In genomic region chr2:221981918-221982317, GRCh38 we compare ENCODE assay signal across 23 cellular contexts.
DNase-seq lines count a peak whose midpoint lies in the region; ATAC-seq and TF ChIP-seq lines count a peak whose summit lies in the region.
"Had no signal": no experiment of that assay in that cellular context is flagged by ENCODE, and none has a peak within 500 bp of the region (broad histone marks: within the 10 kb centered on the region; RNA-seq: fewer than 3 reads in every experiment).

No MANE protein-coding gene starts in this region.

- no peak overlapping the region for H3K18ac ChIP-seq in neuronal stem cell (ENCODE audit: low read length)

- H3K27ac ChIP-seq in endodermal cell (ENCODE audit: low read depth, low read length) = peak overlapping the region; percentile 72
- no peak overlapping the region for H3K27ac ChIP-seq in neuronal stem cell (replicated peaks; ENCODE audit: low read length)
- H3K27ac ChIP-seq: GM23248, Peyer's patch had no signal

- WGBS in endodermal cell (ENCODE audit: insufficient coverage in 1 of 2, insufficient read length in 1 of 2), 2 experiments = 88% methylated on average over 4 of the region's 4 CpGs; no CpG with 5 or more reads in 1 of the 2 experiments
- WGBS in neuronal stem cell (ENCODE audit: extremely low coverage in 2 of 2, insufficient read length in 2 of 2, insufficient replicate concordance in 1 of 2), 2 donors = no CpG with 5 or more reads among the region's 4 CpGs

- peak overlapping the region; percentile 30 for H2AFZ ChIP-seq in neuronal stem cell (ENCODE audit: low read length)
- H2AFZ ChIP-seq: GM23248 had no signal

- H3K14ac ChIP-seq in neuronal stem cell (ENCODE audit: low read length) = no peak overlapping the region

- no peak overlapping the region for H3K4me3 ChIP-seq in endodermal cell (ENCODE audit: low read length)
- no peak overlapping the region for H3K4me3 ChIP-seq in neuronal stem cell (ENCODE audit: low read length in 2 of 2)
- H3K4me3 ChIP-seq: GM23248, Peyer's patch had no signal

- no peaks in the 10 kb centered on the region for H3K79me1 ChIP-seq in neuronal stem cell (ENCODE audit: low read depth, low read length)

- POLR2A ChIA-PET in MCF 10A (lab: Yijun Ruan, JAX) = no interaction called here
- POLR2A ChIA-PET in activated CD4-positive, alpha-beta memory T cell treated with anti-CD3 and anti-CD28 coated beads, Interleukin-2, amount 10 ng/mL, durations not matched to agents 7 days and 5 days (lab: Charles Lee) = no interaction called here

- H3K27ac Mint-ChIP-seq in endodermal cell (no peak overlapping the region), MCF 10A (ENCODE audit: low read depth, unreplicated experiment) (no peak overlapping the region)
- no peak overlapping the region for H3K27ac Mint-ChIP-seq in activated CD4-positive, alpha-beta memory T cell treated with anti-CD3 and anti-CD28 coated beads, Interleukin-2, amount 10 ng/mL, durations not matched to agents 7 days and 5 days
- H3K27ac Mint-ChIP-seq: CD4-positive, alpha-beta T cell had no signal

- CTCF ChIA-PET in MCF 10A (lab: Yijun Ruan, JAX) = no interaction called here
- CTCF ChIA-PET in activated CD4-positive, alpha-beta memory T cell treated with anti-CD3 and anti-CD28 coated beads, Interleukin-2, amount 10 ng/mL, durations not matched to agents 7 days and 5 days (lab: Charles Lee) = no interaction called here

- no peak overlapping the region for H2BK12ac ChIP-seq in neuronal stem cell (ENCODE audit: low read length)

- H3K27me3 Mint-ChIP-seq in endodermal cell (ENCODE audit: insufficient read depth) (no peaks in the 10 kb centered on the region), MCF 10A (ENCODE audit: insufficient read depth, unreplicated experiment) (no peaks in the 10 kb centered on the region)
- H3K27me3 Mint-ChIP-seq in activated CD4-positive, alpha-beta memory T cell treated with anti-CD3 and anti-CD28 coated beads, Interleukin-2, amount 10 ng/mL, durations not matched to agents 7 days and 5 days = no peaks in the 10 kb centered on the region

- H2AK5ac ChIP-seq in neuronal stem cell (ENCODE audit: low read depth, low read length) = no peak overlapping the region

- H2BK15ac ChIP-seq in neuronal stem cell (ENCODE audit: low read length) = no peak overlapping the region

- H3K4me3 Mint-ChIP-seq in endodermal cell (no peak overlapping the region), MCF 10A (ENCODE audit: unreplicated experiment) (no peak overlapping the region)
- H3K4me3 Mint-ChIP-seq in activated CD4-positive, alpha-beta memory T cell treated with anti-CD3 and anti-CD28 coated beads, Interleukin-2, amount 10 ng/mL, durations not matched to agents 7 days and 5 days = no peak overlapping the region
- H3K4me3 Mint-ChIP-seq: CD4-positive, alpha-beta T cell had no signal

- H3K36me3 ChIP-seq in endodermal cell (ENCODE audit: control insufficient read depth, insufficient read depth, low read length) (no peaks in the 10 kb centered on the region), neuronal stem cell (replicated peaks in 1 of 2; ENCODE audit: control insufficient read depth in 2 of 2, insufficient read depth in 2 of 2, low read length in 2 of 2) (no peaks in the 10 kb centered on the region)
- H3K36me3 ChIP-seq: Peyer's patch had no signal

- no peak overlapping the region for H4K91ac ChIP-seq in neuronal stem cell (ENCODE audit: low read depth, low read length, poor library complexity)

- H3K9me3 ChIP-seq in endodermal cell (ENCODE audit: control insufficient read depth, low read length) (no peaks in the 10 kb centered on the region), neuronal stem cell (replicated peaks in 1 of 2; ENCODE audit: control insufficient read depth in 2 of 2, insufficient read depth in 1 of 2, low read depth in 1 of 2, low read length in 2 of 2) (no peaks in the 10 kb centered on the region)
- H3K9me3 ChIP-seq: Peyer's patch had no signal

- H4K8ac ChIP-seq in neuronal stem cell (ENCODE audit: low read depth, low read length) = no peak overlapping the region

- no peak overlapping the region for H3K23ac ChIP-seq in neuronal stem cell (ENCODE audit: low read depth, low read length, poor library complexity)

- no peak overlapping the region for H2BK120ac ChIP-seq in neuronal stem cell (ENCODE audit: low read depth, low read length)

- peaks cover 2% of the 10 kb centered on the region for H3K36me3 Mint-ChIP-seq in endodermal cell (ENCODE audit: low read depth)
- no peaks in the 10 kb centered on the region for H3K36me3 Mint-ChIP-seq in MCF 10A (ENCODE audit: insufficient read depth, unreplicated experiment)
- no peaks in the 10 kb centered on the region for H3K36me3 Mint-ChIP-seq in activated CD4-positive, alpha-beta memory T cell treated with anti-CD3 and anti-CD28 coated beads, Interleukin-2, amount 10 ng/mL, durations not matched to agents 7 days and 5 days (ENCODE audit: low read depth)

- no peak overlapping the region for H2BK5ac ChIP-seq in neuronal stem cell (ENCODE audit: low read length)

- TF ChIP-seq CTCF in endodermal cell (conservative IDR thresholded peaks at IDR 0.05) (no peak), MCF 10A (IDR thresholded peaks at IDR 0.05; ENCODE audit: unreplicated experiment) (no peak)

- DNase-seq in NOMO-1 (lab: John Stamatoyannopoulos, UW; ENCODE audit: unreplicated experiment in 2 of 2) (peak; percentile 49 to 72), endodermal cell (no peak), neuronal stem cell (ENCODE audit: low spot score) (no peak), MCF 10A (ENCODE audit: unreplicated experiment) (no peak), NCI-H82 treated with DMSO at 0.1 percent for 48 hours (lab: John Stamatoyannopoulos, UW; ENCODE audit: unreplicated experiment) (no peak), NCI-H1105 treated with DMSO at 0.1 percent for 48 hours (lab: John Stamatoyannopoulos, UW) (no peak)
- no peak for DNase-seq in activated CD4-positive, alpha-beta memory T cell treated with anti-CD3 and anti-CD28 coated beads, Interleukin-2, amount 10 ng/mL, durations not matched to agents 7 days and 5 days
- DNase-seq: CD4-positive, alpha-beta T cell; DMS153; GDM1; GM23248; KG1; NCI-H1048; NCI-H1436 treated with DMSO at 0.1 percent for 48 hours; NCI-H2029 treated with DMSO at 0.1 percent for 48 hours; NCI-H2171; NCI-H446; NCI-H526 treated with DMSO at 0.1 percent for 48 hours; Peyer's patch; SW 1271 had no signal

- H3K4me1 ChIP-seq in endodermal cell (ENCODE audit: control insufficient read depth, insufficient read depth, low read length) (no peaks in the 10 kb centered on the region), neuronal stem cell (ENCODE audit: control insufficient read depth in 2 of 2, insufficient read depth in 1 of 2, low read depth in 1 of 2, low read length in 2 of 2) (peaks cover 5 to 6% of the 10 kb centered on the region in 2 donors)
- H3K4me1 ChIP-seq: Peyer's patch had no signal

- peak; percentile 59 for ATAC-seq in GM18519 (IDR thresholded peaks at IDR 0.05; ENCODE audit: low FRiP score, unreplicated experiment)
- ATAC-seq: HCT116, Right ventricle myocardium inferior had no signal

- H3K27me3 ChIP-seq in endodermal cell (ENCODE audit: control insufficient read depth, insufficient read depth, low read length, poor library complexity, severe bottlenecking) = no peaks in the 10 kb centered on the region
- no peaks in the 10 kb centered on the region for H3K27me3 ChIP-seq in neuronal stem cell (ENCODE audit: control insufficient read depth in 3 of 3, insufficient read depth in 3 of 3, low read depth in 1 of 3, low read length in 3 of 3)
- H3K27me3 ChIP-seq: Peyer's patch had no signal

- no peak overlapping the region for H3K4ac ChIP-seq in neuronal stem cell (ENCODE audit: low read length)

- H3K9ac ChIP-seq in endodermal cell (ENCODE audit: extremely low read depth, low read length, poor library complexity, severe bottlenecking) (no peak overlapping the region), neuronal stem cell (ENCODE audit: low read depth, low read length, poor library complexity) (no peak overlapping the region)
- H3K9ac ChIP-seq: GM23248 had no signal

- H3K4me2 ChIP-seq in neuronal stem cell (ENCODE audit: insufficient read depth, low read length, poor library complexity, severe bottlenecking) = no peak overlapping the region

- H3K9me3 Mint-ChIP-seq in endodermal cell (peaks cover 2% of the 10 kb centered on the region), MCF 10A (ENCODE audit: unreplicated experiment) (no peaks in the 10 kb centered on the region)
- no peaks in the 10 kb centered on the region for H3K9me3 Mint-ChIP-seq in activated CD4-positive, alpha-beta memory T cell treated with anti-CD3 and anti-CD28 coated beads, Interleukin-2, amount 10 ng/mL, durations not matched to agents 7 days and 5 days
- H3K9me3 Mint-ChIP-seq: CD4-positive, alpha-beta T cell had no signal

- H3K4me1 Mint-ChIP-seq in endodermal cell = peaks cover 8% of the 10 kb centered on the region
- H3K4me1 Mint-ChIP-seq in MCF 10A (ENCODE audit: insufficient read depth, unreplicated experiment) = no peaks in the 10 kb centered on the region
- no peaks in the 10 kb centered on the region for H3K4me1 Mint-ChIP-seq in activated CD4-positive, alpha-beta memory T cell treated with anti-CD3 and anti-CD28 coated beads, Interleukin-2, amount 10 ng/mL, durations not matched to agents 7 days and 5 days

- intact Hi-C loops in MCF 10A (cut with micrococcal nuclease) = no loop called here

- no TSS peak for BruUV-seq in MCF 10A (replicated peaks; lab: Mats Ljungman, UMichigan)

Comparison
In these comparisons a context has a peak if more than half of its experiments do, and no peak if none do; other contexts are left out.
1. DNase-seq: peak in NOMO-1 (2 of 2); none in endodermal cell (single experiment), neuronal stem cell (single experiment), MCF 10A (single experiment), activated CD4-positive, alpha-beta memory T cell treated with anti-CD3 and anti-CD28 coated beads, Interleukin-2, amount 10 ng/mL, durations not matched to agents 7 days and 5 days (single experiment), NCI-H82 treated with DMSO at 0.1 percent for 48 hours (single experiment) and NCI-H1105 treated with DMSO at 0.1 percent for 48 hours (single experiment).